In the genomic region with DNA sequence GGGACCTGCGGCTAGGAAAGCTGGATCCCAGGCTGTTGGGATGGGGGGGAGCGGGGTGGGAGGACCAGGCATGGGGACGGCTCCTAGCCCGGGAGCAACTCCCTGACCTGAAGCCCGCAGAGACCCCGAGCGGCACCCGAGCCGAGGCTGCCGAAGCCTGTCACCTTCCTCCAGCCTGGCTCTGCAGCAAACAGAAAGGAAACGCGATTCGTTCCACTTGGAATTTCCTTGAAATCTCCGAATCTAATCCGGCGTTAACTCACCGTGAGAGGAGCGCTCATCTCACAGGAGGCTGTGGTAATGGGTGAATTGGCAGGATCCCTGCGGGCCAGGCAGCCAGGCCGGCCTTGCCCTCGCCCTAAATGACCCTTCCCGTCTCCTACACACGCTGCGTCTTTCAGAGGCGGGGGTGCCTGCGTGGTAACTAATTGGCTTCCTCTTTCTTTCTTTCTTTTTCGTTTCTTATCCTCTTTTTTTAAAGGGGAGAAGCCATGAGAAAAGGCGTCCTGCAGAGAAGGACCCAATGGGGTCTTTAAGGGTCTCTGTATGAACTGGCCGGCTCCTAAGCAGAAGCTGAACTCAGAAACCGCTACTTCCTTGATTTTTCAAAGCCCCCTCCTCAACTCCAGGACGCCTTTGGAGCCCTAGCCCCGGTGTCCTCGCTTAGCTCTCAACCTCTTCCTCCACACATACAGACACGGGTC, we compare ENCODE assay signal across 8 cellular contexts. TPM values are rescaled to one million over a fixed set of nuclear protein-coding genes. Genes with fewer than 3 reads are reported as not detected.
A peak's percentile ranks its signal among the peaks of the same experiment; 100 is the strongest.
DNase-seq lines count a peak whose midpoint lies in the region; ATAC-seq and TF ChIP-seq lines count a peak whose summit lies in the region.

No MANE protein-coding gene starts in this region.

- peak overlapping the region; percentile 87 for H3K4me3 ChIP-seq in DOHH2 (ENCODE audit: low read length)
- H3K4me3 ChIP-seq in HUES48 (ENCODE audit: low read depth, low read length): peak overlapping the region; percentile 56

- ATAC-seq in HG02588 (IDR thresholded peaks at IDR 0.05; ENCODE audit: unreplicated experiment): no peak

- TF ChIP-seq CTCF in DOHH2 (IDR thresholded peaks at IDR 0.05; ENCODE audit: low read depth, low read length, poor library complexity, severe bottlenecking): no peak
- no peak for TF ChIP-seq CTCF in MCF 10A (IDR thresholded peaks at IDR 0.05; ENCODE audit: unreplicated experiment)
- TF ChIP-seq CTCF in neural crest cell (conservative IDR thresholded peaks at IDR 0.05): no peak

- POLR2A ChIA-PET in MCF 10A (lab: Yijun Ruan, JAX): interaction anchor here (1.5 kb wide), 1 partner anchor 95 kb away, joined by 5 read pairs; a partner anchor contains a TSS

- peaks cover 29% of the 10 kb centered on the region for H3F3A ChIP-seq in DOHH2 (ENCODE audit: control insufficient read depth, insufficient read depth)

- H4K20me1 ChIP-seq in DOHH2 (ENCODE audit: control insufficient read depth, insufficient read depth, low read depth, low read length): peaks cover 39% of the 10 kb centered on the region

- H3K9me3 Mint-ChIP-seq in MCF 10A (ENCODE audit: unreplicated experiment): no peaks in the 10 kb centered on the region
- no peaks in the 10 kb centered on the region for H3K9me3 Mint-ChIP-seq in neural crest cell

- H3K9me3 ChIP-seq in DOHH2 (ENCODE audit: control insufficient read depth, insufficient read depth, low read length): no peaks in the 10 kb centered on the region
- no peaks in the 10 kb centered on the region for H3K9me3 ChIP-seq in HUES48 (ENCODE audit: control insufficient read depth, insufficient read depth, low read length)

- intact Hi-C loops in MCF 10A (cut with micrococcal nuclease): no loop called here
- intact Hi-C loops in head of caudate nucleus (cut with DNase I): no loop called here

- H3K27me3 Mint-ChIP-seq in MCF 10A (ENCODE audit: insufficient read depth, unreplicated experiment): peaks cover 77% of the 10 kb centered on the region
- peaks cover 98% of the 10 kb centered on the region for H3K27me3 Mint-ChIP-seq in neural crest cell (ENCODE audit: low read depth)

- H3K27ac Mint-ChIP-seq in MCF 10A (ENCODE audit: low read depth, unreplicated experiment): no peak overlapping the region
- H3K27ac Mint-ChIP-seq in neural crest cell (ENCODE audit: unreplicated experiment): no peak overlapping the region

- CTCF ChIA-PET in MCF 10A (lab: Yijun Ruan, JAX): interaction anchor here (1.2 kb wide), 1 partner anchor 114 kb away, joined by 3 read pairs; no protein-coding TSS in a partner anchor

- peak overlapping the region; percentile 65 for H3K27ac ChIP-seq in DOHH2 (ENCODE audit: low read depth, low read length)
- H3K27ac ChIP-seq in HUES48 (ENCODE audit: low read depth, low read length): no peak overlapping the region

- H3K36me3 Mint-ChIP-seq in MCF 10A (ENCODE audit: insufficient read depth, unreplicated experiment) (no peaks in the 10 kb centered on the region), neural crest cell (ENCODE audit: low read depth) (peaks cover 3% of the 10 kb centered on the region)

- H3K27me3 ChIP-seq in DOHH2 (ENCODE audit: control insufficient read depth, low read length): no peaks in the 10 kb centered on the region
- H3K27me3 ChIP-seq in HUES48 (ENCODE audit: control insufficient read depth, insufficient read depth, low read length): peaks cover 98% of the 10 kb centered on the region

- H3K36me3 ChIP-seq in DOHH2 (ENCODE audit: control insufficient read depth, low read length): peaks cover 94% of the 10 kb centered on the region
- no peaks in the 10 kb centered on the region for H3K36me3 ChIP-seq in HUES48 (ENCODE audit: control insufficient read depth, insufficient read depth, low read length)

- H3K9me2 ChIP-seq in DOHH2 (replicated peaks; ENCODE audit: control insufficient read depth, low read length): no peaks in the 10 kb centered on the region

- H3K4me1 ChIP-seq in DOHH2 (ENCODE audit: control insufficient read depth, low read length): peaks cover 71% of the 10 kb centered on the region
- peaks cover 27% of the 10 kb centered on the region for H3K4me1 ChIP-seq in HUES48 (ENCODE audit: control insufficient read depth, insufficient read depth, low read length)

- H3K4me3 Mint-ChIP-seq in MCF 10A (ENCODE audit: unreplicated experiment): peak overlapping the region; percentile 54
- H3K4me3 Mint-ChIP-seq in neural crest cell: peak overlapping the region; percentile 88

- H3K79me2 ChIP-seq in DOHH2 (ENCODE audit: control insufficient read depth, low read length): peaks cover 98% of the 10 kb centered on the region

- H3K4me1 Mint-ChIP-seq in MCF 10A (ENCODE audit: insufficient read depth, unreplicated experiment) (peaks cover 10% of the 10 kb centered on the region), neural crest cell (peaks cover 46% of the 10 kb centered on the region)

- BruUV-seq in MCF 10A (replicated peaks; lab: Mats Ljungman, UMichigan): no TSS peak

- no peak overlapping the region for H3K9ac ChIP-seq in HUES48 (ENCODE audit: low read depth, low read length)

- no peak for DNase-seq in MCF 10A (ENCODE audit: unreplicated experiment)
- no peak for DNase-seq in neural crest cell (ENCODE audit: low read depth, low spot score)
- DNase-seq in HT-29 (ENCODE audit: low spot score): no peak
- DNase-seq in SW 1271 (lab: John Stamatoyannopoulos, UW): no peak
- no peak for DNase-seq in head of caudate nucleus

- peak overlapping the region; percentile 87 for H3K4me2 ChIP-seq in DOHH2 (ENCODE audit: low read length)

RNA-seq across cellular contexts. Expression of a gene that starts 8.5 kb away (rescaled TPM):
- total RNA-seq in MCF 10A (2022) (not detected in 2 replicates), neural crest cell (18.1 and 19.5 TPM in 2 replicates)
- not detected in 2 replicates for total RNA-seq in HT-29 (2014; rRNA removed; shearing (Covaris generic))

Comparison
In these comparisons a context has a peak if more than half of its experiments do, and no peak if none do; other contexts are left out.
1. RNA of a gene that starts 8.5 kb away (total RNA-seq): 18.1 to 19.5 TPM in neural crest cell; not detected in MCF 10A and not detected in HT-29; every median in the first group is over 10 times any median in the second.